11 cellular contexts compared by ENCODE assay signal in genomic region chr1:202207292-202207691, GRCh38. TPM values are rescaled to one million over a fixed set of nuclear protein-coding genes. Genes with fewer than 3 reads are reported as not detected.
DNase-seq lines count a peak whose midpoint lies in the region; ATAC-seq and TF ChIP-seq lines count a peak whose summit lies in the region.
"Had no signal": no experiment of that assay in that cellular context is flagged by ENCODE, and none has a peak within 500 bp of the region (broad histone marks: within the 10 kb centered on the region; RNA-seq: fewer than 3 reads in every experiment).

No MANE protein-coding gene starts in this region.

- TF ChIP-seq CTCF in brain (conservative IDR thresholded peaks at IDR 0.05) = peak; percentile 34 to 58

- no peaks in the 10 kb centered on the region for H3K36me3 ChIP-seq in mesendoderm (ENCODE audit: control insufficient read depth, insufficient read depth, low read length)

- H3K36me3 Mint-ChIP-seq in brain = no peaks in the 10 kb centered on the region

- no peak overlapping the region for H2BK15ac ChIP-seq in mesendoderm (replicated peaks; ENCODE audit: low read depth)

- H3K56ac ChIP-seq in mesendoderm (ENCODE audit: low read length) = no peak overlapping the region

- no peaks in the 10 kb centered on the region for H3K4me1 ChIP-seq in mesendoderm (ENCODE audit: control insufficient read depth, low read depth, low read length)

- no peak overlapping the region for H3K4me2 ChIP-seq in mesendoderm (ENCODE audit: low read length)

- no peak overlapping the region for H3K27ac ChIP-seq in mesendoderm (ENCODE audit: low read depth, low read length)

- no CpG with 5 or more reads among the region's 1 CpG for WGBS in mesendoderm (ENCODE audit: extremely low coverage, insufficient coverage, low lambda C conversion rate)

- no peak overlapping the region for H3K23ac ChIP-seq in mesendoderm (ENCODE audit: low read length)

- in situ Hi-C loops in Caki2 (cut with HindIII; ENCODE audit: low pct_unique_long_range_greater_than_20kb, low sequenced_read_pairs) = no loop called here

- peaks cover 28% of the 10 kb centered on the region for H3K27me3 Mint-ChIP-seq in brain

- H3K4me1 Mint-ChIP-seq in brain = no peaks in the 10 kb centered on the region

- H3K4me3 ChIP-seq in mesendoderm (ENCODE audit: low read length) = no peak overlapping the region

- H4K8ac ChIP-seq in mesendoderm (ENCODE audit: low read depth, low read length) = no peak overlapping the region

- peak; percentile 16 for DNase-seq in Caki2 (ENCODE audit: low read depth)
- DNase-seq in LHCN-M2 (ENCODE audit: low read depth) = peak; percentile 60
- peak; percentile 33 for DNase-seq in mesendoderm
- no peak for DNase-seq in LoVo (ENCODE audit: low spot score)
- no peak for DNase-seq in NCI-H1048 (lab: John Stamatoyannopoulos, UW)
- no peak for DNase-seq in activated CD4-positive, alpha-beta T cell treated with anti-CD3 and anti-CD28 coated beads, Interleukin-2, amount 50 U/mL, for 1 hour
- DNase-seq: activated naive CD4-positive, alpha-beta T cell treated with anti-CD3 and anti-CD28 coated beads, Interleukin-2, amount 50 U/mL, for 16 hours; Karpas-422; T-helper 17 cell had no signal

- no peak for ATAC-seq in GM19324 (IDR thresholded peaks at IDR 0.05; ENCODE audit: low FRiP score, unreplicated experiment)
- ATAC-seq: T-helper 17 cell had no signal

- H3K79me1 ChIP-seq in mesendoderm (ENCODE audit: low read length) = no peaks in the 10 kb centered on the region

- no peak overlapping the region for H3K4ac ChIP-seq in mesendoderm (ENCODE audit: low read depth, low read length)

- H3K27ac Mint-ChIP-seq in brain = no peak overlapping the region
- H3K27ac Mint-ChIP-seq: T-helper 17 cell had no signal

- no peak overlapping the region for H2BK120ac ChIP-seq in mesendoderm (ENCODE audit: low read depth, low read length)

- no peak overlapping the region for H3K9ac ChIP-seq in mesendoderm (ENCODE audit: low read length)

- no peak overlapping the region for H2BK5ac ChIP-seq in mesendoderm (ENCODE audit: low read length)

- no peak overlapping the region for H4K5ac ChIP-seq in mesendoderm (ENCODE audit: low read length)

- no peaks in the 10 kb centered on the region for H3K79me2 ChIP-seq in mesendoderm (ENCODE audit: control insufficient read depth, insufficient read depth, low read length)

- H3K9me3 Mint-ChIP-seq in brain = peaks cover 0 to 8% (median 0%) of the 10 kb centered on the region in 5 experiments

- no peak overlapping the region for H2AK5ac ChIP-seq in mesendoderm (ENCODE audit: low read length)

- no peak overlapping the region for H3K18ac ChIP-seq in mesendoderm (ENCODE audit: low read length)

- H3K4me3 Mint-ChIP-seq in brain = no peak overlapping the region
- H3K4me3 Mint-ChIP-seq: T-helper 17 cell had no signal

- H3K27me3 ChIP-seq in mesendoderm (ENCODE audit: insufficient read depth, low read length, poor library complexity) = no peaks in the 10 kb centered on the region

RNA-seq across cellular contexts. Expression of gene LGR6, which starts 13.7 kb away (rescaled TPM):
- total RNA-seq in Caki2 (2014; rRNA removed; shearing (Covaris generic); ENCODE audit: low replicate concordance) = not detected in 2 replicates
- total RNA-seq in LHCN-M2 (2014; rRNA removed) = not detected in 2 replicates
- polyA plus RNA-seq in LHCN-M2 (2012) = 0.07 TPM
- 0.66 TPM for polyA plus RNA-seq in brain (ENCODE audit: insufficient read depth, low read depth, low replicate concordance)
- 0.51 TPM for polyA plus RNA-seq in mesendoderm (2013, experiment 1 of 2)
- polyA plus RNA-seq in mesendoderm (2013, experiment 2 of 2) = 0.57 TPM

RNA-seq across cellular contexts. Expression of gene PTPN7, which starts 46.9 kb away (rescaled TPM):
- total RNA-seq in Caki2 (2014; rRNA removed; shearing (Covaris generic); ENCODE audit: low replicate concordance) = not detected in 2 replicates
- total RNA-seq in LHCN-M2 (2014; rRNA removed) = not detected in 2 replicates
- polyA plus RNA-seq in LHCN-M2 (2012) = not detected
- polyA plus RNA-seq in brain (ENCODE audit: insufficient read depth, low read depth, low replicate concordance) = 0.29 TPM
- 0.65 TPM for polyA plus RNA-seq in mesendoderm (2013, experiment 1 of 2)
- 0.49 TPM for polyA plus RNA-seq in mesendoderm (2013, experiment 2 of 2)

Comparison
In these comparisons a context has a peak if more than half of its experiments do, and no peak if none do; other contexts are left out.
1. DNase-seq: peak in Caki2 (single experiment), LHCN-M2 (single experiment) and mesendoderm (single experiment); none in LoVo (single experiment), NCI-H1048 (single experiment) and activated CD4-positive, alpha-beta T cell treated with anti-CD3 and anti-CD28 coated beads, Interleukin-2, amount 50 U/mL, for 1 hour (single experiment).